Comparison of ENCODE assay signal across 10 cellular contexts in the genomic region with DNA sequence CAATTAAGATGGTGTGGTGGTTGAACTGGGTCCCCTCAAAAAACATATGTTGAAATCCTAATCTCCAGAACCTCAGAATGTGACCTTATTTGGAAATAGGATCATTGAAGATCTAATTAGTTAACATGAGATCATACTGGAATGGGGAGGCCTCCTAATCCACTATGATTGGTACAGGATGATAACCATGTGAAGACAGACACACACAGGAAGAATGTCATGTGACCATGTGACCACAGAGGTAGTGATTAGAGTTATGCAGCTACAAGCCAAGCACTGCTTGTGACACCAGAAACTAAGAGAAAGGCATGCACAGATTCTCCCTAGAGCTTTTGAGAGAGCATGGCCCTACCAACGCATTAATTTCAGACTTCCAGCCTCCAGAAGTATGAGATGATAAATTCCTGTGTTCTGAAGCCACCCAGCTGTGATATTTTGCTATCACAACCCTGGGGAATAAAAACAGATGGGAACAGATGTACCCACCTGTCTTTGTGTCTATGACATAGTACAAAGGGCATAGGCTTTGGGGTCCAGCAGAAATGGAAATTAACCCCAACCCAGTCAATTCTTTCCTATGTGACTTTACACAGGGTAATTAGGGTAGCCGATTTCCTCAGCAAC. TPM values are rescaled to one million over a fixed set of nuclear protein-coding genes. Genes with fewer than 3 reads are reported as not detected.
DNase-seq lines count a peak whose midpoint lies in the region; ATAC-seq and TF ChIP-seq lines count a peak whose summit lies in the region.
"Had no signal": no experiment of that assay in that cellular context is flagged by ENCODE, and none has a peak within 500 bp of the region (broad histone marks: within the 10 kb centered on the region; RNA-seq: fewer than 3 reads in every experiment).

No MANE protein-coding gene starts in this region.

- no peaks in the 10 kb centered on the region for H3K36me3 Mint-ChIP-seq in IgD-negative memory B cell
- H3K36me3 Mint-ChIP-seq in CD8-positive, alpha-beta T cell: no peaks in the 10 kb centered on the region
- H3K36me3 Mint-ChIP-seq: naive B cell had no signal

- H3K4me3 Mint-ChIP-seq in IgD-negative memory B cell: peak overlapping the region in 1 of 4 donors; percentile 24
- no peak overlapping the region for H3K4me3 Mint-ChIP-seq in CD8-positive, alpha-beta T cell

- H3K36me3 ChIP-seq in mucosa of descending colon (ENCODE audit: low read depth): no peaks in the 10 kb centered on the region
- H3K36me3 ChIP-seq in CD8-positive, alpha-beta T cell (ENCODE audit: insufficient read depth, low read length): no peaks in the 10 kb centered on the region

- peaks cover 1% of the 10 kb centered on the region for H3K27me3 Mint-ChIP-seq in IgD-negative memory B cell
- no peaks in the 10 kb centered on the region for H3K27me3 Mint-ChIP-seq in CD8-positive, alpha-beta T cell (ENCODE audit: low read depth)
- H3K27me3 Mint-ChIP-seq: naive B cell had no signal

- no peak overlapping the region for H3K4me3 ChIP-seq in mucosa of descending colon
- no peak overlapping the region for H3K4me3 ChIP-seq in CD8-positive, alpha-beta T cell (ENCODE audit: low read depth, low read length)

- no peaks in the 10 kb centered on the region for H3K9me3 Mint-ChIP-seq in IgD-negative memory B cell
- peaks cover 9% of the 10 kb centered on the region for H3K9me3 Mint-ChIP-seq in CD8-positive, alpha-beta T cell

- in situ Hi-C loops in KBM-7 (cut with MboI; ENCODE audit: low pct_unique_long_range_greater_than_20kb, low sequenced_read_pairs): no loop called here

- no peaks in the 10 kb centered on the region for H3K9me3 ChIP-seq in mucosa of descending colon
- no peaks in the 10 kb centered on the region for H3K9me3 ChIP-seq in CD8-positive, alpha-beta T cell (ENCODE audit: low read length)

- peak overlapping the region; percentile 16 to 31 (median 22) for H3K27ac Mint-ChIP-seq in IgD-negative memory B cell
- H3K27ac Mint-ChIP-seq in CD8-positive, alpha-beta T cell: no peak overlapping the region

- H3K4me1 Mint-ChIP-seq in IgD-negative memory B cell: peaks cover 29 to 43% (median 41%) of the 10 kb centered on the region in 3 donors
- peaks cover 17% of the 10 kb centered on the region for H3K4me1 Mint-ChIP-seq in CD8-positive, alpha-beta T cell (ENCODE audit: low read depth)

- DNase-seq in ELR (ENCODE audit: low read depth) (peak; percentile 27), amniotic epithelial cell (ENCODE audit: low read depth) (peak; percentile 87), mucosa of descending colon (no peak), KBM-7 (no peak), Kasumi-1 (lab: John Stamatoyannopoulos, UW) (no peak)
- no peak for DNase-seq in CD8-positive, alpha-beta T cell
- DNase-seq: naive B cell; NCI-H1694; stimulated activated CD4-positive, alpha-beta T cell treated with anti-CD3 and anti-CD28 coated beads, Interleukin-2, amount 100 ng/mL, for 24 hours had no signal

- intact Hi-C loops in mucosa of descending colon (cut with DNase I, micrococcal nuclease): no loop called here
- intact Hi-C loops in CD8-positive, alpha-beta T cell (cut with DNase I, micrococcal nuclease): no loop called here

- H3K4me1 ChIP-seq in mucosa of descending colon (ENCODE audit: low read depth): no peaks in the 10 kb centered on the region
- peaks cover 10% of the 10 kb centered on the region for H3K4me1 ChIP-seq in CD8-positive, alpha-beta T cell (ENCODE audit: insufficient read depth, low read length)

- peak; percentile 26 for ATAC-seq in mucosa of descending colon
- ATAC-seq in CD8-positive, alpha-beta T cell: no peak

- TF ChIP-seq CTCF in mucosa of descending colon (IDR thresholded peaks at IDR 0.05): no peak
- no peak for TF ChIP-seq CTCF in CD8-positive, alpha-beta T cell (IDR thresholded peaks at IDR 0.05)

- POLR2A ChIA-PET in CD8-positive, alpha-beta T cell (lab: Charles Lee): no interaction called here

- no peak overlapping the region for H3K27ac ChIP-seq in CD8-positive, alpha-beta T cell (ENCODE audit: low read depth, low read length)

- CTCF ChIA-PET in CD8-positive, alpha-beta T cell (lab: Charles Lee): no interaction called here

- no peaks in the 10 kb centered on the region for H3K27me3 ChIP-seq in CD8-positive, alpha-beta T cell (ENCODE audit: insufficient read depth, low read length)

RNA-seq across cellular contexts. Expression of gene TGIF1, which starts 46.9 kb away (rescaled TPM):
- polyA plus RNA-seq in IgD-negative memory B cell: 38.7 TPM
- 10 to 100 TPM; 37.1 to 67.2 (median 59.1) TPM for total RNA-seq in mucosa of descending colon
- 10 to 100 TPM; 66.6 to 71.6 TPM for total RNA-seq in CD8-positive, alpha-beta T cell

Comparison
In these comparisons a context has a peak if more than half of its experiments do, and no peak if none do; other contexts are left out.
1. DNase-seq: peak in ELR (single experiment) and amniotic epithelial cell (single experiment); none in mucosa of descending colon (0 of 3), CD8-positive, alpha-beta T cell (0 of 7), KBM-7 (single experiment) and Kasumi-1 (0 of 2).